ENCODE assay signal across 15 cellular contexts in genomic region chr2:138649571-138649970, GRCh38.
DNase-seq lines count a peak whose midpoint lies in the region; TF ChIP-seq lines count a peak whose summit lies in the region.
"Had no signal": no experiment of that assay in that cellular context is flagged by ENCODE, and none has a peak within 500 bp of the region (broad histone marks: within the 10 kb centered on the region; RNA-seq: fewer than 3 reads in every experiment).

No MANE protein-coding gene starts in this region.

- H3K27me3 ChIP-seq in GM23248 (replicated peaks; ENCODE audit: insufficient read depth) (no peaks in the 10 kb centered on the region), hepatocyte (no peaks in the 10 kb centered on the region)
- H3K27me3 ChIP-seq: BLaER1 had no signal

- H3K79me2 ChIP-seq in GM23248 (ENCODE audit: insufficient read depth) (no peaks in the 10 kb centered on the region), hepatocyte (no peaks in the 10 kb centered on the region)

- 12% methylated on average over 1 of the region's 1 CpG for WGBS in GM23248 (ENCODE audit: low coverage in 1 of 2, low lambda C conversion rate in 2 of 2, missing lambda C conversion rate in 2 of 2), 2 experiments
- WGBS in hepatocyte (ENCODE audit: low lambda C conversion rate, missing lambda C conversion rate), result 9% methylated on average over 1 of the region's 1 CpG

- TF ChIP-seq CTCF in epithelial cell of esophagus (IDR thresholded peaks at IDR 0.05; ENCODE audit: insufficient read depth, low read depth, low read length, missing control alignments) (no peak), hepatocyte (IDR thresholded peaks at IDR 0.05; ENCODE audit: poor library complexity) (no peak)

- no peaks in the 10 kb centered on the region for H3K27me3 Mint-ChIP-seq in activated naive CD8-positive, alpha-beta T cell treated with anti-CD3 and anti-CD28 coated beads for 36 hours

- no peak overlapping the region for H3K27ac Mint-ChIP-seq in activated naive CD8-positive, alpha-beta T cell treated with anti-CD3 and anti-CD28 coated beads for 36 hours
- H3K27ac Mint-ChIP-seq: CD8-positive, alpha-beta memory T cell had no signal

- no peak overlapping the region for H3K4me3 ChIP-seq in GM23248
- H3K4me3 ChIP-seq in epithelial cell of esophagus (ENCODE audit: low read length), result no peak overlapping the region
- H3K4me3 ChIP-seq in hepatocyte, result no peak overlapping the region
- H3K4me3 ChIP-seq: BLaER1 had no signal

- H3K9ac ChIP-seq in GM23248, result no peak overlapping the region
- H3K9ac ChIP-seq: BLaER1 had no signal

- no peaks in the 10 kb centered on the region for H3K4me1 Mint-ChIP-seq in activated naive CD8-positive, alpha-beta T cell treated with anti-CD3 and anti-CD28 coated beads for 36 hours
- H3K4me1 Mint-ChIP-seq: CD8-positive, alpha-beta memory T cell had no signal

- no peaks in the 10 kb centered on the region for H4K20me1 ChIP-seq in GM23248 (ENCODE audit: insufficient read depth)
- no peaks in the 10 kb centered on the region for H4K20me1 ChIP-seq in hepatocyte (ENCODE audit: insufficient read depth, poor library complexity, severe bottlenecking)
- H4K20me1 ChIP-seq: BLaER1 had no signal

- H2AFZ ChIP-seq in GM23248, result no peak overlapping the region
- H2AFZ ChIP-seq in hepatocyte, result no peak overlapping the region

- DNase-seq in GM23248 (peak; percentile 2), M059J (ENCODE audit: low read depth) (peak; percentile 9), epithelial cell of esophagus (ENCODE audit: low read depth) (peak; percentile 36), hepatocyte (ENCODE audit: low spot score) (peak; percentile 28), GM19240 (ENCODE audit: insufficient read length, low spot score) (no peak), 8988T (no peak)
- DNase-seq in activated naive CD8-positive, alpha-beta T cell treated with anti-CD3 and anti-CD28 coated beads for 36 hours, result no peak
- no peak for DNase-seq in activated CD8-positive, alpha-beta memory T cell treated with anti-CD3 and anti-CD28 coated beads for 24 hours
- DNase-seq: AML-193; Caco-2; CD8-positive, alpha-beta memory T cell; DND-41; IMR-90; KBM-7 had no signal

- H3K9me3 ChIP-seq in GM23248 (ENCODE audit: low read depth) (no peaks in the 10 kb centered on the region), hepatocyte (ENCODE audit: low read depth) (no peaks in the 10 kb centered on the region)
- H3K9me3 ChIP-seq: BLaER1, Caco-2 had no signal

- no peak overlapping the region for H3K4me3 Mint-ChIP-seq in activated naive CD8-positive, alpha-beta T cell treated with anti-CD3 and anti-CD28 coated beads for 36 hours
- H3K4me3 Mint-ChIP-seq: CD8-positive, alpha-beta memory T cell had no signal

- H3K27ac ChIP-seq in GM23248, result no peak overlapping the region
- no peak overlapping the region for H3K27ac ChIP-seq in hepatocyte
- H3K27ac ChIP-seq: BLaER1 had no signal

- H3K4me1 ChIP-seq in GM23248 (ENCODE audit: insufficient read depth), result no peaks in the 10 kb centered on the region
- H3K4me1 ChIP-seq in hepatocyte (ENCODE audit: insufficient read depth), result peaks cover 5% of the 10 kb centered on the region
- H3K4me1 ChIP-seq: BLaER1 had no signal

- no peaks in the 10 kb centered on the region for H3K9me3 Mint-ChIP-seq in activated naive CD8-positive, alpha-beta T cell treated with anti-CD3 and anti-CD28 coated beads for 36 hours
- H3K9me3 Mint-ChIP-seq: CD8-positive, alpha-beta memory T cell had no signal

- H3K4me2 ChIP-seq in GM23248 (ENCODE audit: unreplicated experiment) (no peak overlapping the region), hepatocyte (no peak overlapping the region)
- H3K4me2 ChIP-seq: BLaER1 had no signal

- H3K36me3 ChIP-seq in GM23248 (ENCODE audit: low read depth), result no peaks in the 10 kb centered on the region
- H3K36me3 ChIP-seq in hepatocyte (replicated peaks; ENCODE audit: insufficient read depth, low read depth), result no peaks in the 10 kb centered on the region
- H3K36me3 ChIP-seq: BLaER1 had no signal

- in situ Hi-C loops in GM23248 (cut with MboI), result no loop called here

- H3K36me3 Mint-ChIP-seq in activated naive CD8-positive, alpha-beta T cell treated with anti-CD3 and anti-CD28 coated beads for 36 hours, result no peaks in the 10 kb centered on the region
- H3K36me3 Mint-ChIP-seq: CD8-positive, alpha-beta memory T cell had no signal

- H3K9me2 ChIP-seq in GM23248 (ENCODE audit: insufficient read depth) (no peaks in the 10 kb centered on the region), hepatocyte (replicated peaks; ENCODE audit: insufficient read depth) (no peaks in the 10 kb centered on the region)

- no peaks in the 10 kb centered on the region for H3F3A ChIP-seq in GM23248 (ENCODE audit: insufficient read depth)

Comparison
In these comparisons a context has a peak if more than half of its experiments do, and no peak if none do; other contexts are left out.
1. DNase-seq: peak in GM23248 (single experiment), M059J (single experiment), epithelial cell of esophagus (single experiment) and hepatocyte (single experiment); none in GM19240 (single experiment), activated naive CD8-positive, alpha-beta T cell treated with anti-CD3 and anti-CD28 coated beads for 36 hours (single experiment), activated CD8-positive, alpha-beta memory T cell treated with anti-CD3 and anti-CD28 coated beads for 24 hours (single experiment) and 8988T (single experiment).